ENCODE assay signal across 8 cellular contexts in genomic region chr3:129305592-129306091, GRCh38. TPM values are rescaled to one million over a fixed set of nuclear protein-coding genes. Genes with fewer than 3 reads are reported as not detected.
DNase-seq lines count a peak whose midpoint lies in the region; ATAC-seq lines count a peak whose summit lies in the region.

No MANE protein-coding gene starts in this region.

- peak overlapping the region; percentile 41 for H3K27ac Mint-ChIP-seq in T-helper 2 cell treated with Interferon-gamma antibody and Interleukin-4, amounts not matched to agents 5 μg/mL and 100 μg/mL, for 36 hours

- H3K4me1 Mint-ChIP-seq in T-helper 2 cell treated with Interferon-gamma antibody and Interleukin-4, amounts not matched to agents 5 μg/mL and 100 μg/mL, for 36 hours (ENCODE audit: low read depth), result peaks cover 22% of the 10 kb centered on the region

- no peaks in the 10 kb centered on the region for H3K9me3 Mint-ChIP-seq in T-helper 2 cell treated with Interferon-gamma antibody and Interleukin-4, amounts not matched to agents 5 μg/mL and 100 μg/mL, for 36 hours

- H3K4me3 Mint-ChIP-seq in T-helper 2 cell treated with Interferon-gamma antibody and Interleukin-4, amounts not matched to agents 5 μg/mL and 100 μg/mL, for 36 hours, result peak overlapping the region; percentile 36

- peak; percentile 54 for DNase-seq in T-helper 2 cell treated with Interferon-gamma antibody and Interleukin-4, amounts not matched to agents 5 μg/mL and 100 μg/mL, for 36 hours (ENCODE audit: low spot score)
- DNase-seq in T-helper 2 cell, result no peak
- peak; percentile 85 for DNase-seq in NCI-H460 (ENCODE audit: extremely low read depth, low read depth)
- peak; percentile 72 for DNase-seq in dedifferentiated amniotic fluid mesenchymal stem cell (ENCODE audit: extremely low spot score)
- DNase-seq in left kidney (ENCODE audit: low read depth, low spot score), result peak; percentile 94
- DNase-seq in stimulated activated CD4-positive, alpha-beta T cell treated with anti-CD3 and anti-CD28 coated beads, Interleukin-4, amount 100 ng/mL, for 1 hour, result peak; percentile 48
- no peak for DNase-seq in NK-92 treated with Interleukin-12 subunit alpha and Interleukin-12 subunit beta, amount 100 ng/mL, for 24 hours (lab: John Stamatoyannopoulos, UW)

- no peaks in the 10 kb centered on the region for H3K27me3 Mint-ChIP-seq in T-helper 2 cell treated with Interferon-gamma antibody and Interleukin-4, amounts not matched to agents 5 μg/mL and 100 μg/mL, for 36 hours (ENCODE audit: low read depth)

- H3K36me3 Mint-ChIP-seq in T-helper 2 cell treated with Interferon-gamma antibody and Interleukin-4, amounts not matched to agents 5 μg/mL and 100 μg/mL, for 36 hours (ENCODE audit: low read depth), result peaks cover 30% of the 10 kb centered on the region

- no peak for ATAC-seq in HG02623 (IDR thresholded peaks at IDR 0.05; ENCODE audit: unreplicated experiment)

RNA-seq across cellular contexts. Expression of gene HMCES, which starts 27.0 kb away (rescaled TPM):
- 18.3 and 21.0 TPM in 2 replicates for total RNA-seq in NCI-H460 (2014; rRNA removed; shearing (Covaris generic))
- polyA plus RNA-seq in NCI-H460 (2014; cell fraction: nucleus; rRNA removed), result 16.5 and 23.8 TPM in 2 replicates

RNA-seq across cellular contexts. Expression of gene COPG1, which starts 56.2 kb away (rescaled TPM):
- total RNA-seq in NCI-H460 (2014; rRNA removed; shearing (Covaris generic)), result 127 and 134 TPM in 2 replicates
- 68.4 and 93.9 TPM in 2 replicates for polyA plus RNA-seq in NCI-H460 (2014; cell fraction: nucleus; rRNA removed)

Comparison
In these comparisons a context has a peak if more than half of its experiments do, and no peak if none do; other contexts are left out.
1. DNase-seq: peak in T-helper 2 cell treated with Interferon-gamma antibody and Interleukin-4, amounts not matched to agents 5 μg/mL and 100 μg/mL, for 36 hours (single experiment), NCI-H460 (single experiment), dedifferentiated amniotic fluid mesenchymal stem cell (single experiment), left kidney (single experiment) and stimulated activated CD4-positive, alpha-beta T cell treated with anti-CD3 and anti-CD28 coated beads, Interleukin-4, amount 100 ng/mL, for 1 hour (single experiment); none in T-helper 2 cell (0 of 5) and NK-92 treated with Interleukin-12 subunit alpha and Interleukin-12 subunit beta, amount 100 ng/mL, for 24 hours (single experiment).